Comparison of ENCODE assay signal across 9 cellular contexts in the genomic region with DNA sequence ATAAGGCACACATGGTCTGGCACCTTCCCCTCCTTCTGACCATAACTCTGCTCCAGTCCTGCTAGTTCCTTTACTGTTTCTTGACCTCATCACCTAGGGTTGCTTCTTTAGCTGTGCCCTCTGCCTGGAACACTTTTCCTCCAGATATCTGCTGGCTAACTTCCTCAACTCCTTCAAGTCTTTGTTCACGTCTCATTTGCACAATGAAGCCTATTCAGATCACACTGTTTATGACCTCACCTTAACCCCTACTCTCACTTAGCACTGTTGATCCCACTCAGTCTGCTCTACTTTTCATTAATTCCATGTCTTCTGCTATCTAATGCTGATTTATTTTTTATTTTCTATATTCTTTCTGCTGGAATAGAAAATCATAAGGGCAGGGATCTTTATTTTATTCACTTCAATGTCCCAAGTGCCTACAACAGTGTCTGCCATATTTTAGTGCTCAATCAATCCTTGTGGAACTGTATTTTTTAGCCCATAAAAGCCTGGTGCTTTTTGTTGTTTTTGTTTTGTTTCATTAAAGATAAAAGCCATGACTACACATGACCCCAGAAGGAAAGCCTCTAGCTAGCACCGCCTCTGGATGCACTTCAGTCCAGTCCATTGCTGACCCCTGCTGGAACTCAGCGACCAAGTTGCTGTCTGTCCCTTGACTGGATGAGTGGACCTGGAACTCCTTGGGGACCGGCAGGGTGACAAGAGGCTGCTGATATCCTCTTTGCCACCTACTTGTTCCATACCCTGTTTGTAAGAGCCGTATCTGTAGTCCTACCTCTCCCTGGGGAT. TPM values are rescaled to one million over a fixed set of nuclear protein-coding genes. Genes with fewer than 3 reads are reported as not detected.
A peak's percentile ranks its signal among the peaks of the same experiment; 100 is the strongest.
DNase-seq lines count a peak whose midpoint lies in the region; ATAC-seq, FAIRE-seq and TF ChIP-seq lines count a peak whose summit lies in the region.
"Had no signal": no experiment of that assay in that cellular context is flagged by ENCODE, and none has a peak within 500 bp of the region (broad histone marks: within the 10 kb centered on the region; RNA-seq: fewer than 3 reads in every experiment).

No MANE protein-coding gene starts in this region.

- peak; percentile 46 for DNase-seq in A673 (ENCODE audit: low spot score)
- peak; percentile 35 for DNase-seq in GM04504 (ENCODE audit: low read depth)
- DNase-seq in NCI-H526 treated with DMSO at 0.1 percent for 48 hours (lab: John Stamatoyannopoulos, UW) = peak; percentile 31
- peak; percentile 85 for DNase-seq in astrocyte of the hippocampus (ENCODE audit: low read depth, low spot score)
- DNase-seq in iPS-NIHi11 (ENCODE audit: low spot score) = peak; percentile 64
- DNase-seq in small intestine = peak; percentile 50
- DNase-seq in NCI-H128 (lab: John Stamatoyannopoulos, UW; ENCODE audit: unreplicated experiment) = no peak

- H3K36me3 ChIP-seq in A673 (ENCODE audit: insufficient read depth, low read length, poor library complexity, severe bottlenecking) = no peaks in the 10 kb centered on the region
- H3K36me3 ChIP-seq in small intestine (ENCODE audit: control insufficient read depth in 2 of 2, insufficient read depth in 2 of 2, low read length in 2 of 2) = no peaks in the 10 kb centered on the region

- H3K4me3 ChIP-seq in A673 (ENCODE audit: low read depth, low read length, poor library complexity, severe bottlenecking) (no peak overlapping the region), small intestine (ENCODE audit: low read depth in 1 of 2, low read length in 2 of 2) (no peak overlapping the region)

- no peaks in the 10 kb centered on the region for H3K9me3 ChIP-seq in A673 (ENCODE audit: low read depth, low read length, poor library complexity, severe bottlenecking)
- no peaks in the 10 kb centered on the region for H3K9me3 ChIP-seq in small intestine (ENCODE audit: control insufficient read depth, low read depth)

- POLR2A ChIA-PET in A673 (lab: Charles Lee; ENCODE audit: low non-redundant PET) = no interaction called here

- TF ChIP-seq POLR2A in GM18505 (IDR thresholded peaks at IDR 0.05; ENCODE audit: borderline replicate concordance, extremely low read depth, insufficient read depth, insufficient read length) = no peak

- H3K27me3 ChIP-seq in A673 (replicated peaks; ENCODE audit: insufficient read depth, low read depth, low read length, poor library complexity) (peaks cover 4% of the 10 kb centered on the region), small intestine (ENCODE audit: control insufficient read depth in 2 of 2, insufficient read depth in 2 of 2, low read length in 2 of 2) (peaks cover 0 to 4% of the 10 kb centered on the region in 2 donors)

- peak; percentile 35 for TF ChIP-seq CTCF in A673 (conservative IDR thresholded peaks at IDR 0.05; ENCODE audit: low read depth, low read length)

- WGBS in small intestine, 3 donors = 13 to 26% (median 19%) methylated on average over 5 of the region's 5 CpGs

- no TSS peak for BruUV-seq in A673 (replicated peaks; lab: Mats Ljungman, UMichigan)

- H3K4me1 ChIP-seq in A673 (ENCODE audit: insufficient read depth, low read length, poor library complexity, severe bottlenecking) (peaks cover 4% of the 10 kb centered on the region), small intestine (ENCODE audit: control insufficient read depth in 2 of 2, insufficient read depth in 1 of 2, low read depth in 1 of 2, low read length in 1 of 2) (no peaks in the 10 kb centered on the region)

- CTCF ChIA-PET in A673 (lab: Charles Lee) = no interaction called here

- intact Hi-C loops in A673 (cut with micrococcal nuclease; ENCODE audit: unreplicated experiment) = no loop called here

- ATAC-seq in GM18505 (IDR thresholded peaks at IDR 0.05; ENCODE audit: unreplicated experiment) = no peak

- FAIRE-seq in small intestine (lab: Jason Lieb, UNC) = no peak

- H3K27ac ChIP-seq in A673 (ENCODE audit: low read depth, low read length, poor library complexity, severe bottlenecking) = no peak overlapping the region
- no peak overlapping the region for H3K27ac ChIP-seq in small intestine (ENCODE audit: low read depth in 1 of 2, low read length in 1 of 2)

RNA-seq across cellular contexts. Expression of gene KLF14, which starts 12.3 kb away (rescaled TPM):
- not detected in 2 replicates for total RNA-seq in A673 (2021)
- not detected for polyA plus RNA-seq in small intestine
- total RNA-seq: temporal lobe had no signal

RNA-seq across cellular contexts. Expression of gene TSGA13, which starts 35.3 kb away (rescaled TPM):
- not detected in 2 replicates for total RNA-seq in A673 (2021)
- not detected for polyA plus RNA-seq in small intestine
- total RNA-seq: temporal lobe had no signal

RNA-seq across cellular contexts. Expression of gene COPG2, which starts 53.1 kb away (rescaled TPM):
- total RNA-seq in A673 (2021) = 17.6 and 24.4 TPM in 2 replicates
- 10 to 100 TPM in 1 of 3 donors, 1 to 10 TPM in 2; 5.1 to 15.9 (median 5.6) TPM for polyA plus RNA-seq in small intestine
